ENCODE assay signal across 1 cellular context in genomic region chr14:39488600-39488999, GRCh38.
TF ChIP-seq lines count a peak whose summit lies in the region.

No MANE protein-coding gene starts in this region.

TF ChIP-seq in GM23338, 12 proteins besides CTCF, POLR2A, EP300 and RAD21 (continued from another document):
- no peak for TF ChIP-seq ZNF462 (CRISPR knock-in tag; IDR thresholded peaks at IDR 0.05)
- TF ChIP-seq NANOG (IDR thresholded peaks at IDR 0.05; ENCODE audit: borderline replicate concordance), result no peak
- no peak for TF ChIP-seq ETS1 (IDR thresholded peaks at IDR 0.05)
- no peak for TF ChIP-seq JUNB (IDR thresholded peaks at IDR 0.05; ENCODE audit: unreplicated experiment)
- TF ChIP-seq REST (IDR thresholded peaks at IDR 0.05; ENCODE audit: unreplicated experiment), result no peak
